Comparison of ENCODE assay signal across 8 cellular contexts in the genomic region with DNA sequence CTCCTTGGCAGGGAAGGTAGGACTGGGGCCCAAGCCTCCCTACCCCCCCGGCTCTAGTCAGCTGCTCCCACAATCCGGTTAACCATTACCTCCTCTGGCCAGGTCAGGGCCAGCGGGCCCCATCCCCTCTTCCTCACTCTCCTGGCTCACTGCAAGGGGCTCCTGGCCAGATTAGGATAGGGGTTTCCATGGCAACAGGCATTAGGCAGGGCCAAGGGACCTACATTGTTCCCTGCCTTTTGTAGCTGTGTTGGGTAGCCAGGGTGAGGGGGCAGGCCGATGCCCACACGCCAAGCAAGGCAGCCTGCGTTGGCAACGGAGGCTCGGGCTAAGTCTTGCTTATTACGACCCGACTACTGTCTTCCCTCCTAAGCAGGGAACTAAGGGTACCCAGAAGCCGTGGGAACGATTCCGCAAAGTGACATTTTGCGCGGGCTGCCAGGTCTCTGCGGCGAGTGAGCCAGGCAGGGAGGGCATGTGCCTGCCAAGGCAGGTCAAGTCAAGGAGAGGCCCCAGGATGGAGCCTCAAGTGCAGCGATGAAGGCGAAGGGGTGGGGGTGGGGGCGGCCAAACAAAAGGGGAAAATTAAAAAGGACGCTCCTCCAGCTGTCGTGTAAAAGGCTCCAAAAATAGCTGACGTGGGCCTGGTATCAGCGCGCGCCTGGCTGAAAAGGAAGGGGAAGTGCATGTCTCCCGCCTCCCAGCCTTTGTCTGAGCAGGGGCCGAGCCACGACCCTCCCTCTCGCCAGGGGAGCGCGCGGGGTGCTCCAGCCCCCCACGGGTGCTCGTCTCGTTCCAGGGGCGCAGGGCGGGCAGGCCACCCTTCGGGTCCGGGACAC. TPM values are rescaled to one million over a fixed set of nuclear protein-coding genes. Genes with fewer than 3 reads are reported as not detected.
DNase-seq lines count a peak whose midpoint lies in the region; ATAC-seq, FAIRE-seq and TF ChIP-seq lines count a peak whose summit lies in the region.

No MANE protein-coding gene starts in this region.

- H3K4me2 ChIP-seq in neuronal stem cell (ENCODE audit: insufficient read depth, low read length, poor library complexity, severe bottlenecking) = peak overlapping the region; percentile 78

- FAIRE-seq in urothelium cell line (lab: Jason Lieb, UNC) = no peak

- peak overlapping the region; percentile 67 for H2BK120ac ChIP-seq in neuronal stem cell (ENCODE audit: low read depth, low read length)

- H3K27me3 ChIP-seq in neuronal stem cell (ENCODE audit: control insufficient read depth in 3 of 3, insufficient read depth in 3 of 3, low read depth in 1 of 3, low read length in 3 of 3) = peaks cover 0 to 15% (median 4%) of the 10 kb centered on the region in 3 experiments

- no CpG with 5 or more reads among the region's 40 CpGs for WGBS in neuronal stem cell (ENCODE audit: extremely low coverage in 2 of 2, insufficient read length in 2 of 2, insufficient replicate concordance in 1 of 2), 2 donors

- H2AFZ ChIP-seq in neuronal stem cell (ENCODE audit: low read length) = peak overlapping the region; percentile 98

- H3K18ac ChIP-seq in neuronal stem cell (ENCODE audit: low read length) = peak overlapping the region; percentile 100

- peaks cover 15 to 19% of the 10 kb centered on the region in 2 donors for H3K4me1 ChIP-seq in neuronal stem cell (ENCODE audit: control insufficient read depth in 2 of 2, insufficient read depth in 1 of 2, low read depth in 1 of 2, low read length in 2 of 2)

- DNase-seq in AG09309 (ENCODE audit: low read depth) (no peak), NCI-H146 treated with DMSO at 0.1 percent for 48 hours (lab: John Stamatoyannopoulos, UW; ENCODE audit: unreplicated experiment) (peak; percentile 19), glomerular visceral epithelial cell (ENCODE audit: extremely low spot score) (peak; percentile 68), neuronal stem cell (ENCODE audit: low spot score) (peak; percentile 65), NCI-H2107 treated with DMSO at 0.1 percent for 48 hours (lab: John Stamatoyannopoulos, UW; ENCODE audit: unreplicated experiment) (no peak), urothelium cell line (ENCODE audit: low spot score) (no peak)
- DNase-seq in activated T-helper 2 cell treated with anti-CD3 and anti-CD28 coated beads, Interferon-gamma antibody, Interleukin-2, Interleukin-4, amounts not matched to agents 10 μg/mL and 5 μg/mL and 100 μg/mL, durations not matched to agents 14 hours and 24 hours and 36 hours (ENCODE audit: low spot score) = no peak

- peak overlapping the region; percentile 68 for H3K4me3 ChIP-seq in AG09309 (ENCODE audit: control insufficient read depth, low read depth, low read length)
- H3K4me3 ChIP-seq in neuronal stem cell (ENCODE audit: low read length in 2 of 2) = peak overlapping the region; percentile 79 to 92

- intact Hi-C loops in activated T-helper 2 cell treated with anti-CD3 and anti-CD28 coated beads, Interferon-gamma antibody, Interleukin-2, Interleukin-4, amounts not matched to agents 10 μg/mL and 5 μg/mL and 100 μg/mL, durations not matched to agents 14 hours and 24 hours and 36 hours (cut with micrococcal nuclease) = no loop called here

- ATAC-seq in GM18909 (IDR thresholded peaks at IDR 0.05; ENCODE audit: poor library complexity, unreplicated experiment) = peak; percentile 3

- no peak overlapping the region for H3K14ac ChIP-seq in neuronal stem cell (ENCODE audit: low read length)

- H2BK15ac ChIP-seq in neuronal stem cell (ENCODE audit: low read length) = no peak overlapping the region

- H3K9me3 Mint-ChIP-seq in activated T-helper 2 cell treated with anti-CD3 and anti-CD28 coated beads, Interferon-gamma antibody, Interleukin-2, Interleukin-4, amounts not matched to agents 10 μg/mL and 5 μg/mL and 100 μg/mL, durations not matched to agents 14 hours and 24 hours and 36 hours = no peaks in the 10 kb centered on the region

- peaks cover 2 to 8% of the 10 kb centered on the region in 2 donors for H3K36me3 ChIP-seq in neuronal stem cell (replicated peaks in 1 of 2; ENCODE audit: control insufficient read depth in 2 of 2, insufficient read depth in 2 of 2, low read length in 2 of 2)

- peaks cover 9% of the 10 kb centered on the region for H3K27me3 Mint-ChIP-seq in activated T-helper 2 cell treated with anti-CD3 and anti-CD28 coated beads, Interferon-gamma antibody, Interleukin-2, Interleukin-4, amounts not matched to agents 10 μg/mL and 5 μg/mL and 100 μg/mL, durations not matched to agents 14 hours and 24 hours and 36 hours (ENCODE audit: low read depth)

- peak overlapping the region; percentile 90 for H3K4me3 Mint-ChIP-seq in activated T-helper 2 cell treated with anti-CD3 and anti-CD28 coated beads, Interferon-gamma antibody, Interleukin-2, Interleukin-4, amounts not matched to agents 10 μg/mL and 5 μg/mL and 100 μg/mL, durations not matched to agents 14 hours and 24 hours and 36 hours (ENCODE audit: low read depth)

- H3K27ac ChIP-seq in neuronal stem cell (replicated peaks; ENCODE audit: low read length) = peak overlapping the region; percentile 79

- H3K36me3 Mint-ChIP-seq in activated T-helper 2 cell treated with anti-CD3 and anti-CD28 coated beads, Interferon-gamma antibody, Interleukin-2, Interleukin-4, amounts not matched to agents 10 μg/mL and 5 μg/mL and 100 μg/mL, durations not matched to agents 14 hours and 24 hours and 36 hours (ENCODE audit: low read depth) = peaks cover 15% of the 10 kb centered on the region

- TF ChIP-seq CTCF in AG09309 (IDR thresholded peaks at IDR 0.05; ENCODE audit: control insufficient read depth, insufficient read depth, low read depth, low read length, missing control alignments) = no peak

- peak overlapping the region; percentile 0 for H4K91ac ChIP-seq in neuronal stem cell (ENCODE audit: low read depth, low read length, poor library complexity)

- peak overlapping the region; percentile 86 for H2AK5ac ChIP-seq in neuronal stem cell (ENCODE audit: low read depth, low read length)

- H2BK5ac ChIP-seq in neuronal stem cell (ENCODE audit: low read length) = peak overlapping the region; percentile 72

- H3K9ac ChIP-seq in neuronal stem cell (ENCODE audit: low read depth, low read length, poor library complexity) = peak overlapping the region; percentile 98

- peak overlapping the region; percentile 46 for H3K23ac ChIP-seq in neuronal stem cell (ENCODE audit: low read depth, low read length, poor library complexity)

- H2BK12ac ChIP-seq in neuronal stem cell (ENCODE audit: low read length) = no peak overlapping the region

- H3K79me1 ChIP-seq in neuronal stem cell (ENCODE audit: low read depth, low read length) = peaks cover 14% of the 10 kb centered on the region

- peak overlapping the region; percentile 91 for H3K27ac Mint-ChIP-seq in activated T-helper 2 cell treated with anti-CD3 and anti-CD28 coated beads, Interferon-gamma antibody, Interleukin-2, Interleukin-4, amounts not matched to agents 10 μg/mL and 5 μg/mL and 100 μg/mL, durations not matched to agents 14 hours and 24 hours and 36 hours

- H3K4me1 Mint-ChIP-seq in activated T-helper 2 cell treated with anti-CD3 and anti-CD28 coated beads, Interferon-gamma antibody, Interleukin-2, Interleukin-4, amounts not matched to agents 10 μg/mL and 5 μg/mL and 100 μg/mL, durations not matched to agents 14 hours and 24 hours and 36 hours (ENCODE audit: low read depth) = peaks cover 58% of the 10 kb centered on the region

- no peak overlapping the region for H4K8ac ChIP-seq in neuronal stem cell (ENCODE audit: low read depth, low read length)

- H3K9me3 ChIP-seq in neuronal stem cell (replicated peaks in 1 of 2; ENCODE audit: control insufficient read depth in 2 of 2, insufficient read depth in 1 of 2, low read depth in 1 of 2, low read length in 2 of 2) = no peaks in the 10 kb centered on the region

- H3K4ac ChIP-seq in neuronal stem cell (ENCODE audit: low read length) = no peak overlapping the region

RNA-seq across cellular contexts. Expression of a gene that starts 0.9 kb away (rescaled TPM):
- total RNA-seq in activated T-helper 2 cell treated with anti-CD3 and anti-CD28 coated beads, Interferon-gamma antibody, Interleukin-2, Interleukin-4, amounts not matched to agents 10 μg/mL and 5 μg/mL and 100 μg/mL, durations not matched to agents 14 hours and 24 hours and 36 hours = 139 and 141 TPM in 2 replicates
- polyA plus RNA-seq in neuronal stem cell (2013, experiment 1 of 2) = 111 TPM
- polyA plus RNA-seq in neuronal stem cell (2013, experiment 2 of 2) = 110 TPM

Comparison
In these comparisons a context has a peak if more than half of its experiments do, and no peak if none do; other contexts are left out.
1. DNase-seq: peak in NCI-H146 treated with DMSO at 0.1 percent for 48 hours (single experiment), glomerular visceral epithelial cell (single experiment) and neuronal stem cell (single experiment); none in AG09309 (single experiment), activated T-helper 2 cell treated with anti-CD3 and anti-CD28 coated beads, Interferon-gamma antibody, Interleukin-2, Interleukin-4, amounts not matched to agents 10 μg/mL and 5 μg/mL and 100 μg/mL, durations not matched to agents 14 hours and 24 hours and 36 hours (single experiment), NCI-H2107 treated with DMSO at 0.1 percent for 48 hours (single experiment) and urothelium cell line (single experiment).